8 cellular contexts compared by ENCODE assay signal in the genomic region with DNA sequence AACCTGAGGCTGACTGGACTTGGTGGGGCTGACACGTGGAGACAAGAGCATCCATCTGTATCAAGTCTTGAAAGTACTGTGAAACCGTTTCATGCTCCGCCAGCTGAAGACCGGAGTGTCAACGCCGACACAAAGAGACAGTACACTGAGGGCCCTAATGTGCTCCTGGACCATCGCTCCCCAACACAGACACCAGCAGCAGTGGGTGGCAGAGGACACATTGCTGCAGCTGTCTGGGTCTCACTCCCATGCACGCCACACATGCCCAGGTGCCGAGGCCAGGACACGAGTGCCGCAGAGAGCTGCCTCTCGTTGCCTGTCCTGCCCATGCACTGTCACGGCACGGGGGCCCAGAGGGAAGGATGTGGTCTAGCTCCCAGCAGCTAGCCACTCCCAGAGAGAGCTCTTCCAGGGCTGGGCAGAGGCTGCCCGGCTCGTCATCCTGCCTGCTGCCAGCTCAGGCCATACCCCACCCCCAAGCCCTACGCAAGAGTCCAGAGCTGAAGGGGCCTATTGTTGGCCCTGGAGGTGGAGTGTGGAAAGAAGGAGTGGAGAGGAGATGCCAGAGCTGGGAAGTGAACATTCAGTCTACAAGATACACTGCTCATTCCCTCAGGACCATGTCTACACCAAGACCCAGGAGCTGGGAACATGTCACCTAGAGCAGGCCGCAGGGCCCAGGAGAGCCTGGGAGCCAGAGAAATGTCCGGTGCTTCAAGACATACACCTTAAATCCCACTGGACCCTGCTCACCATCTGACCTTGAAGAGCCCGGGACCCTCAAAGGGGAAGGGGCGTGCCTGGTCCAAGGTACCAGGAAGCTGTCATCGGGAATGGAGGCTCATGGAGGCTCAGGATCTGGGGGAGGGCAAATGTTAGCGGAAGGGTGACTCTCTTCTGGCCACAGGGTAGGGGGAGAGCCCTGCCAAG. TPM values are rescaled to one million over a fixed set of nuclear protein-coding genes. Genes with fewer than 3 reads are reported as not detected.
DNase-seq lines count a peak whose midpoint lies in the region; ATAC-seq, FAIRE-seq and TF ChIP-seq lines count a peak whose summit lies in the region.

No MANE protein-coding gene starts in this region.

- TF ChIP-seq CTCF in kidney (IDR thresholded peaks at IDR 0.05; ENCODE audit: borderline replicate concordance, extremely low read depth, insufficient read depth), result no peak

- no peak overlapping the region for H3K9ac ChIP-seq in kidney (ENCODE audit: low read length in 2 of 2)

- DNase-seq in CMK (ENCODE audit: low read depth), result peak; percentile 75
- peak; percentile 23 for DNase-seq in NCI-H510A treated with DMSO at 0.1 percent for 48 hours (lab: John Stamatoyannopoulos, UW)
- DNase-seq in activated naive CD8-positive, alpha-beta T cell treated with anti-CD3 and anti-CD28 coated beads, Interleukin-2, amount 50 U/mL, for 24 hours, result peak; percentile 52
- peak; percentile 82 for DNase-seq in kidney
- DNase-seq in cortex of kidney (lab: John Stamatoyannopoulos, UW), result no peak
- DNase-seq in D341Med (ENCODE audit: low spot score), result no peak

- no peak for FAIRE-seq in kidney (lab: Jason Lieb, UNC)

- H3K27ac Mint-ChIP-seq in activated naive CD8-positive, alpha-beta T cell treated with anti-CD3 and anti-CD28 coated beads, Interleukin-2, amount 50 U/mL, for 24 hours, result peak overlapping the region; percentile 60
- peak overlapping the region; percentile 74 for H3K27ac Mint-ChIP-seq in stimulated activated naive CD8-positive, alpha-beta T cell treated with anti-CD3 and anti-CD28 coated beads, Interleukin-15, Interleukin-2, amounts not matched to agents 100 ng/mL and 50 ng/mL, for 24 hours

- H3K9me3 Mint-ChIP-seq in activated naive CD8-positive, alpha-beta T cell treated with anti-CD3 and anti-CD28 coated beads, Interleukin-2, amount 50 U/mL, for 24 hours, result no peaks in the 10 kb centered on the region
- no peaks in the 10 kb centered on the region for H3K9me3 Mint-ChIP-seq in stimulated activated naive CD8-positive, alpha-beta T cell treated with anti-CD3 and anti-CD28 coated beads, Interleukin-15, Interleukin-2, amounts not matched to agents 100 ng/mL and 50 ng/mL, for 24 hours

- H3K4me3 ChIP-seq in kidney (ENCODE audit: low read length in 2 of 2), result no peak overlapping the region

- H3K4me1 ChIP-seq in kidney (ENCODE audit: control insufficient read depth in 1 of 2, insufficient read depth in 1 of 2, low read depth in 1 of 2, low read length in 2 of 2), result peaks cover 0 to 14% of the 10 kb centered on the region in 2 donors

- no peaks in the 10 kb centered on the region for H3K27me3 Mint-ChIP-seq in activated naive CD8-positive, alpha-beta T cell treated with anti-CD3 and anti-CD28 coated beads, Interleukin-2, amount 50 U/mL, for 24 hours
- no peaks in the 10 kb centered on the region for H3K27me3 Mint-ChIP-seq in stimulated activated naive CD8-positive, alpha-beta T cell treated with anti-CD3 and anti-CD28 coated beads, Interleukin-15, Interleukin-2, amounts not matched to agents 100 ng/mL and 50 ng/mL, for 24 hours

- intact Hi-C loops in kidney (cut with DNase I), result no loop called here

- peaks cover 85% of the 10 kb centered on the region for H3K4me1 Mint-ChIP-seq in activated naive CD8-positive, alpha-beta T cell treated with anti-CD3 and anti-CD28 coated beads, Interleukin-2, amount 50 U/mL, for 24 hours
- peaks cover 90% of the 10 kb centered on the region for H3K4me1 Mint-ChIP-seq in stimulated activated naive CD8-positive, alpha-beta T cell treated with anti-CD3 and anti-CD28 coated beads, Interleukin-15, Interleukin-2, amounts not matched to agents 100 ng/mL and 50 ng/mL, for 24 hours (ENCODE audit: low read depth)

- no peak overlapping the region for H3K27ac ChIP-seq in kidney (ENCODE audit: low read depth in 2 of 2, low read length in 2 of 2)

- no peaks in the 10 kb centered on the region for H3K9me3 ChIP-seq in kidney (ENCODE audit: control insufficient read depth in 1 of 2, low read length in 2 of 2)

- H3K4me3 Mint-ChIP-seq in activated naive CD8-positive, alpha-beta T cell treated with anti-CD3 and anti-CD28 coated beads, Interleukin-2, amount 50 U/mL, for 24 hours, result peak overlapping the region; percentile 17
- peak overlapping the region; percentile 38 for H3K4me3 Mint-ChIP-seq in stimulated activated naive CD8-positive, alpha-beta T cell treated with anti-CD3 and anti-CD28 coated beads, Interleukin-15, Interleukin-2, amounts not matched to agents 100 ng/mL and 50 ng/mL, for 24 hours

- no peaks in the 10 kb centered on the region for H3K36me3 ChIP-seq in kidney (ENCODE audit: control insufficient read depth in 1 of 2, insufficient read depth in 2 of 2, low read length in 2 of 2)

- peak; percentile 37 for ATAC-seq in GM21576 (IDR thresholded peaks at IDR 0.05; ENCODE audit: unreplicated experiment)
- ATAC-seq in activated naive CD8-positive, alpha-beta T cell treated with anti-CD3 and anti-CD28 coated beads, Interleukin-2, amount 50 U/mL, for 24 hours, result peak; percentile 43

- H3K36me3 Mint-ChIP-seq in activated naive CD8-positive, alpha-beta T cell treated with anti-CD3 and anti-CD28 coated beads, Interleukin-2, amount 50 U/mL, for 24 hours (ENCODE audit: low read depth), result no peaks in the 10 kb centered on the region
- H3K36me3 Mint-ChIP-seq in stimulated activated naive CD8-positive, alpha-beta T cell treated with anti-CD3 and anti-CD28 coated beads, Interleukin-15, Interleukin-2, amounts not matched to agents 100 ng/mL and 50 ng/mL, for 24 hours (ENCODE audit: low read depth), result peaks cover 7% of the 10 kb centered on the region

RNA-seq across cellular contexts. Expression of a gene that starts 7.7 kb away (rescaled TPM):
- 42.5 TPM for total RNA-seq in kidney
- polyA plus RNA-seq in kidney (ENCODE audit: insufficient read depth, low read depth, low replicate concordance), result 14.7 TPM

Comparison
In these comparisons a context has a peak if more than half of its experiments do, and no peak if none do; other contexts are left out.
1. DNase-seq: peak in CMK (single experiment), NCI-H510A treated with DMSO at 0.1 percent for 48 hours (single experiment), activated naive CD8-positive, alpha-beta T cell treated with anti-CD3 and anti-CD28 coated beads, Interleukin-2, amount 50 U/mL, for 24 hours (single experiment) and kidney (single experiment); none in cortex of kidney (single experiment) and D341Med (single experiment).